Comparison of ENCODE assay signal across 8 cellular contexts in genomic region chr1:175192630-175193338, GRCh38. TPM values are rescaled to one million over a fixed set of nuclear protein-coding genes. Genes with fewer than 3 reads are reported as not detected.
DNase-seq lines count a peak whose midpoint lies in the region; ATAC-seq and TF ChIP-seq lines count a peak whose summit lies in the region.

Gene KIAA0040 (minus strand): TSS chr1:175192776. CDS start chr1:175161013, 31,763 bp downstream.

- no peak for TF ChIP-seq POLR2A in testis (IDR thresholded peaks at IDR 0.05)

- H3K4me1 ChIP-seq in neural progenitor cell (peaks cover 7% of the 10 kb centered on the region), testis (peaks cover 5% of the 10 kb centered on the region)

- H2AFZ ChIP-seq in neural progenitor cell (replicated peaks), result peak within 1 kb of the TSS; percentile 84

- no peak within 1 kb of the TSS for H3K27ac ChIP-seq in neural progenitor cell
- peak within 1 kb of the TSS; percentile 85 to 87 for H3K27ac ChIP-seq in testis

- no peaks in the 10 kb centered on the region for H3K9me3 Mint-ChIP-seq in activated T-cell treated with anti-CD3 and anti-CD28 coated beads, Interleukin-2, amount 50 U/mL, for 4 hours
- no peaks in the 10 kb centered on the region for H3K9me3 Mint-ChIP-seq in neural progenitor cell

- TF ChIP-seq CTCF in fibroblast of pulmonary artery (IDR thresholded peaks at IDR 0.05; ENCODE audit: low read length, missing control alignments) (no peak), neural progenitor cell (IDR thresholded peaks at IDR 0.05) (peak; percentile 13), testis (IDR thresholded peaks at IDR 0.05) (no peak)

- ATAC-seq in GM19025 (IDR thresholded peaks at IDR 0.05; ENCODE audit: low read depth, unreplicated experiment), result peak; percentile 55
- ATAC-seq in HG03175 (IDR thresholded peaks at IDR 0.05; ENCODE audit: unreplicated experiment), result peak; percentile 44
- ATAC-seq in activated T-cell treated with anti-CD3 and anti-CD28 coated beads, Interleukin-2, amount 50 U/mL, for 4 hours, result peak; percentile 65 to 66

- no peak within 1 kb of the TSS for H3K27ac Mint-ChIP-seq in neural progenitor cell

- peaks cover 6% of the 10 kb centered on the region for H3K36me3 Mint-ChIP-seq in activated T-cell treated with anti-CD3 and anti-CD28 coated beads, Interleukin-2, amount 50 U/mL, for 4 hours (ENCODE audit: insufficient read depth)
- H3K36me3 Mint-ChIP-seq in neural progenitor cell, result no peaks in the 10 kb centered on the region

- no peaks in the 10 kb centered on the region for H3K36me3 ChIP-seq in neural progenitor cell
- H3K36me3 ChIP-seq in testis (ENCODE audit: low read depth, missing control alignments), result no peaks in the 10 kb centered on the region

- no peaks in the 10 kb centered on the region for H4K20me1 ChIP-seq in neural progenitor cell (ENCODE audit: low read depth)

- peaks cover 65% of the 10 kb centered on the region for H3K27me3 ChIP-seq in neural progenitor cell
- H3K27me3 ChIP-seq in testis, result no peaks in the 10 kb centered on the region

- H3K4me3 Mint-ChIP-seq in activated T-cell treated with anti-CD3 and anti-CD28 coated beads, Interleukin-2, amount 50 U/mL, for 4 hours, result peak within 1 kb of the TSS; percentile 89
- H3K4me3 Mint-ChIP-seq in neural progenitor cell, result peak within 1 kb of the TSS; percentile 88

- H3K9ac ChIP-seq in neural progenitor cell, result no peak within 1 kb of the TSS

- WGBS in testis, 2 donors, result 1 to 2% methylated on average over 24 to 38 of the region's 54 CpGs

- no peaks in the 10 kb centered on the region for H3F3A ChIP-seq in neural progenitor cell (ENCODE audit: low read depth)

- H3K4me1 Mint-ChIP-seq in activated T-cell treated with anti-CD3 and anti-CD28 coated beads, Interleukin-2, amount 50 U/mL, for 4 hours (ENCODE audit: low read depth), result peaks cover 54% of the 10 kb centered on the region
- H3K4me1 Mint-ChIP-seq in neural progenitor cell, result peaks cover 3% of the 10 kb centered on the region

- peak within 1 kb of the TSS; percentile 57 for H3K4me3 ChIP-seq in fibroblast of pulmonary artery (replicated peaks; ENCODE audit: low read depth, low read length)
- peak within 1 kb of the TSS; percentile 56 for H3K4me3 ChIP-seq in neural progenitor cell
- peak within 1 kb of the TSS; percentile 66 to 68 for H3K4me3 ChIP-seq in testis

- H3K9me3 ChIP-seq in neural progenitor cell (ENCODE audit: low read depth) (no peaks in the 10 kb centered on the region), testis (no peaks in the 10 kb centered on the region)

- no peaks in the 10 kb centered on the region for H3K27me3 Mint-ChIP-seq in activated T-cell treated with anti-CD3 and anti-CD28 coated beads, Interleukin-2, amount 50 U/mL, for 4 hours (ENCODE audit: low read depth)
- H3K27me3 Mint-ChIP-seq in neural progenitor cell (ENCODE audit: insufficient read depth, low read depth), result peaks cover 30% of the 10 kb centered on the region

- no peaks in the 10 kb centered on the region for H3K79me2 ChIP-seq in neural progenitor cell (ENCODE audit: low read depth)

- intact Hi-C loops in testis (cut with DNase I; ENCODE audit: low total_unique reads), result no loop called here

- DNase-seq in Ammon's horn (ENCODE audit: low spot score), result peak; percentile 33
- DNase-seq in OCI-M1 (lab: John Stamatoyannopoulos, UW), result peak; percentile 78
- DNase-seq in activated T-cell treated with anti-CD3 and anti-CD28 coated beads, Interleukin-2, amount 50 U/mL, for 4 hours, result peak; percentile 55
- peak; percentile 10 for DNase-seq in fibroblast of pulmonary artery (ENCODE audit: low read depth)
- peak; percentile 72 for DNase-seq in neural progenitor cell (ENCODE audit: low spot score)
- DNase-seq in testis, result peak; percentile 69

- peak within 1 kb of the TSS; percentile 95 for H3K4me2 ChIP-seq in neural progenitor cell

RNA-seq across cellular contexts. Expression of gene KIAA0040, which starts in this region (rescaled TPM):
- 10 to 100 TPM; 16.1 to 19.7 (median 17.0) TPM for total RNA-seq in activated T-cell treated with anti-CD3 and anti-CD28 coated beads, Interleukin-2, amount 50 U/mL, for 4 hours
- total RNA-seq in neural progenitor cell (ENCODE audit: low replicate concordance) (0.15 TPM in 1 of 2 replicates, not detected in the other), testis (1 to 10 TPM; 5.8 to 8.2 TPM)
- polyA plus RNA-seq in testis (ENCODE audit: insufficient read depth, low read depth, low replicate concordance), result 10.3 TPM

Comparison
In these comparisons a context has a peak if more than half of its experiments do, and no peak if none do; other contexts are left out.
1. Peak in DNase-seq, H3K4me3 ChIP-seq and H3K4me2 ChIP-seq in neural progenitor cell; RNA of the gene not detected or under 1 TPM.
2. DNase-seq: peak in every context shown above with its lines; median percentile 78 in OCI-M1; 72 in neural progenitor cell; 69 in testis; 55 in activated T-cell treated with anti-CD3 and anti-CD28 coated beads, Interleukin-2, amount 50 U/mL, for 4 hours; 33 in Ammon's horn; 10 in fibroblast of pulmonary artery.